26 cellular contexts compared by ENCODE assay signal in genomic region chr7:128400566-128400965, GRCh38. TPM values are rescaled to one million over a fixed set of nuclear protein-coding genes. Genes with fewer than 3 reads are reported as not detected.
DNase-seq lines count a peak whose midpoint lies in the region; ATAC-seq, FAIRE-seq and TF ChIP-seq lines count a peak whose summit lies in the region.
"Had no signal": no experiment of that assay in that cellular context is flagged by ENCODE, and none has a peak within 500 bp of the region (broad histone marks: within the 10 kb centered on the region; RNA-seq: fewer than 3 reads in every experiment).

No MANE protein-coding gene starts in this region.

- no peak overlapping the region for H4K8ac ChIP-seq in neuronal stem cell (ENCODE audit: low read depth, low read length)

- intact Hi-C loops in K562 (cut with micrococcal nuclease) (no loop called here), mammary epithelial cell (cut with micrococcal nuclease) (no loop called here)

- H3K9me1 ChIP-seq in K562 (ENCODE audit: control insufficient read depth, insufficient read depth, low read length) = no peaks in the 10 kb centered on the region

- no peak for TF ChIP-seq CTCF in K562 (IDR thresholded peaks at IDR 0.05 in 2 of 3, conservative IDR thresholded peaks at IDR 0.05 in 1 of 3; ENCODE audit: insufficient read depth in 2 of 3, low read depth in 1 of 3, low read length in 3 of 3)
- no peak for TF ChIP-seq CTCF in mammary epithelial cell (conservative IDR thresholded peaks at IDR 0.05 in 1 of 2, IDR thresholded peaks at IDR 0.05 in 1 of 2; ENCODE audit: extremely low read depth in 1 of 2, insufficient read depth in 1 of 2, low read depth in 1 of 2, low read length in 2 of 2)

- no peak overlapping the region for H3K14ac ChIP-seq in neuronal stem cell (ENCODE audit: low read length)

- no peak for TF ChIP-seq EP300 in K562 (IDR thresholded peaks at IDR 0.05; ENCODE audit: low read length)

- H3K4ac ChIP-seq in neuronal stem cell (ENCODE audit: low read length) = no peak overlapping the region

- WGBS in K562 (ENCODE audit: insufficient coverage, low coverage, missing lambda C conversion rate) = 91% methylated on average over 5 of the region's 5 CpGs
- WGBS in neuronal stem cell (ENCODE audit: extremely low coverage in 2 of 2, insufficient read length in 2 of 2, insufficient replicate concordance in 1 of 2), 2 donors = no CpG with 5 or more reads among the region's 5 CpGs
- 100% methylated on average over 2 of the region's 5 CpGs for WGBS in mammary epithelial cell (ENCODE audit: low coverage, missing lambda C conversion rate)

- TF ChIP-seq RAD21 in K562 (CRISPR knock-in tag; conservative IDR thresholded peaks at IDR 0.05 in 1 of 2, IDR thresholded peaks at IDR 0.05 in 1 of 2) = no peak

- BruUV-seq in K562 (replicated peaks; lab: Mats Ljungman, UMichigan) = no TSS peak
- no TSS peak for BruUV-seq in mammary epithelial cell (replicated peaks; lab: Mats Ljungman, UMichigan)

- no peak for ATAC-seq in K562
- ATAC-seq: A549, GM12878 had no signal

- H3K27me3 ChIP-seq in K562 (ENCODE audit: control insufficient read depth in 2 of 2, insufficient read depth in 2 of 2, low read length in 2 of 2) (no peaks in the 10 kb centered on the region), neuronal stem cell (ENCODE audit: control insufficient read depth in 3 of 3, insufficient read depth in 3 of 3, low read depth in 1 of 3, low read length in 3 of 3) (peaks cover 0 to 11% (median 0%) of the 10 kb centered on the region in 3 experiments), mammary epithelial cell (ENCODE audit: insufficient read depth, low read length) (no peaks in the 10 kb centered on the region)
- H3K27me3 ChIP-seq: BE2C; BLaER1 treated with 17β-estradiol and CSF1 and Interleukin-3, amounts not matched to agents 10 nM and 100 nM had no signal

- no peak overlapping the region for H2BK12ac ChIP-seq in neuronal stem cell (ENCODE audit: low read length)

- no peak overlapping the region for H4K91ac ChIP-seq in neuronal stem cell (ENCODE audit: low read depth, low read length, poor library complexity)

- H3K79me1 ChIP-seq in neuronal stem cell (ENCODE audit: low read depth, low read length) = peaks cover 6% of the 10 kb centered on the region

- H2AFZ ChIP-seq in K562 (ENCODE audit: low read depth, low read length) = no peak overlapping the region
- no peak overlapping the region for H2AFZ ChIP-seq in neuronal stem cell (ENCODE audit: low read length)
- no peak overlapping the region for H2AFZ ChIP-seq in mammary epithelial cell (ENCODE audit: low read depth, low read length)
- H2AFZ ChIP-seq: GM23248 had no signal

- H2BK120ac ChIP-seq in neuronal stem cell (ENCODE audit: low read depth, low read length) = no peak overlapping the region

- H3K4me1 ChIP-seq in K562 (replicated peaks in 1 of 2; ENCODE audit: control insufficient read depth in 2 of 2, insufficient read depth in 2 of 2, low read length in 2 of 2) = peaks cover 18 to 23% of the 10 kb centered on the region in 2 experiments; a peak in 4 of 5 replicates
- peaks cover 11 to 12% of the 10 kb centered on the region in 2 donors for H3K4me1 ChIP-seq in neuronal stem cell (ENCODE audit: control insufficient read depth in 2 of 2, insufficient read depth in 1 of 2, low read depth in 1 of 2, low read length in 2 of 2)
- H3K4me1 ChIP-seq in mammary epithelial cell (ENCODE audit: insufficient read depth, low read length) = peaks cover 15% of the 10 kb centered on the region

- dilution Hi-C loops in mammary epithelial cell (cut with HindIII; ENCODE audit: low sequenced_read_pairs) = no loop called here

- peaks cover 89% of the 10 kb centered on the region for H3K36me3 Mint-ChIP-seq in activated T-cell treated with anti-CD3 and anti-CD28 coated beads, Interleukin-2, amount 50 U/mL, for 24 hours (ENCODE audit: low read depth)

- H3K27me3 Mint-ChIP-seq in activated T-cell treated with anti-CD3 and anti-CD28 coated beads, Interleukin-2, amount 50 U/mL, for 24 hours = no peaks in the 10 kb centered on the region
- H3K27me3 Mint-ChIP-seq: CD4-positive, alpha-beta T cell; CD8-positive, alpha-beta memory T cell had no signal

- no peak overlapping the region for H3K4me3 ChIP-seq in K562
- H3K4me3 ChIP-seq in neuronal stem cell (ENCODE audit: low read length in 2 of 2) = no peak overlapping the region
- H3K4me3 ChIP-seq in mammary epithelial cell (replicated peaks in 1 of 3; ENCODE audit: insufficient read depth in 1 of 3, low read depth in 2 of 3, low read length in 3 of 3) = no peak overlapping the region
- H3K4me3 ChIP-seq: A549; BLaER1 treated with 17β-estradiol and CSF1 and Interleukin-3, amounts not matched to agents 10 nM and 100 nM; GM12878; GM23248 had no signal

- H3K36me3 ChIP-seq in K562 (ENCODE audit: control insufficient read depth, insufficient read depth, low read length) (peaks cover 84% of the 10 kb centered on the region), neuronal stem cell (replicated peaks in 1 of 2; ENCODE audit: control insufficient read depth in 2 of 2, insufficient read depth in 2 of 2, low read length in 2 of 2) (peaks cover 32 to 40% of the 10 kb centered on the region in 2 donors), mammary epithelial cell (ENCODE audit: insufficient read depth, low read length) (peaks cover 30% of the 10 kb centered on the region)

- H3K27ac ChIP-seq in K562 (ENCODE audit: extremely low read depth, low read depth, low read length) (no peak overlapping the region), neuronal stem cell (replicated peaks; ENCODE audit: low read length) (no peak overlapping the region), mammary epithelial cell (ENCODE audit: insufficient read depth, low read depth, low read length) (no peak overlapping the region)
- H3K27ac ChIP-seq: A549; BLaER1 treated with 17β-estradiol and CSF1 and Interleukin-3, amounts not matched to agents 10 nM and 100 nM; GM23248 had no signal

- H3K27ac Mint-ChIP-seq in activated T-cell treated with anti-CD3 and anti-CD28 coated beads, Interleukin-2, amount 50 U/mL, for 24 hours = peak overlapping the region; percentile 18
- H3K27ac Mint-ChIP-seq: CD4-positive, alpha-beta T cell had no signal

- H4K20me1 ChIP-seq in K562 (replicated peaks; ENCODE audit: control insufficient read depth, insufficient read depth, low read length) = peaks cover 5% of the 10 kb centered on the region; the same call in 1 of the 2 replicates
- H4K20me1 ChIP-seq in mammary epithelial cell (ENCODE audit: insufficient read depth, low read length) = no peaks in the 10 kb centered on the region

- H3K9me3 ChIP-seq in K562 (replicated peaks; ENCODE audit: control insufficient read depth, insufficient read depth, low read depth, low read length) = no peaks in the 10 kb centered on the region
- no peaks in the 10 kb centered on the region for H3K9me3 ChIP-seq in neuronal stem cell (replicated peaks in 1 of 2; ENCODE audit: control insufficient read depth in 2 of 2, insufficient read depth in 1 of 2, low read depth in 1 of 2, low read length in 2 of 2)
- no peaks in the 10 kb centered on the region for H3K9me3 ChIP-seq in mammary epithelial cell (replicated peaks; ENCODE audit: insufficient read depth, low read length)
- H3K9me3 ChIP-seq: A549; BE2C; BLaER1 treated with 17β-estradiol and CSF1 and Interleukin-3, amounts not matched to agents 10 nM and 100 nM had no signal

- H3K79me2 ChIP-seq in K562 (ENCODE audit: control insufficient read depth, insufficient read depth, low read length) = peaks cover 22% of the 10 kb centered on the region
- peaks cover 29% of the 10 kb centered on the region for H3K79me2 ChIP-seq in mammary epithelial cell (ENCODE audit: insufficient read depth, low read length)

- in situ Hi-C loops in K562 (cut with MboI) (no loop called here), mammary epithelial cell (cut with MboI; ENCODE audit: low sequenced_read_pairs in 2 of 2) (no loop called here)

- FAIRE-seq in K562 (lab: Jason Lieb, UNC) = no peak
- FAIRE-seq: A549, D721Med, GM12878, GM19239, H1 had no signal

- H3K9me3 Mint-ChIP-seq in activated T-cell treated with anti-CD3 and anti-CD28 coated beads, Interleukin-2, amount 50 U/mL, for 24 hours = no peaks in the 10 kb centered on the region
- H3K9me3 Mint-ChIP-seq: CD14-positive monocyte; CD4-positive, alpha-beta T cell; CD8-positive, alpha-beta memory T cell had no signal

- H3K23ac ChIP-seq in neuronal stem cell (ENCODE audit: low read depth, low read length, poor library complexity) = no peak overlapping the region

- DNase-seq in activated T-cell treated with anti-CD3 and anti-CD28 coated beads, Interleukin-2, amount 50 U/mL, for 24 hours = no peak
- DNase-seq in activated T-cell treated with anti-CD3 and anti-CD28 coated beads, Interleukin-2, amount 50 U/mL, for 1 hour = no peak
- no peak for DNase-seq in K562 (ENCODE audit: extremely low read depth in 1 of 4, low spot score in 3 of 4)
- no peak for DNase-seq in neuronal stem cell (ENCODE audit: low spot score)
- no peak for DNase-seq in HPDE6-E6E7 (ENCODE audit: extremely low spot score)
- no peak for DNase-seq in mammary epithelial cell
- DNase-seq: 8988T; ACHN; AML-193; BE2C; CD4-positive, alpha-beta T cell; CD8-positive, alpha-beta memory T cell; DMS 273 treated with DMSO at 0.1 percent for 48 hours; DMS79; EL; GDM1; GM23248; H7; HCEC 1CT had no signal

- TF ChIP-seq POLR2A in K562 (conservative IDR thresholded peaks at IDR 0.05) = no peak

- CTCF ChIA-PET in K562 (lab: Yijun Ruan, JAX; ENCODE audit: low intra/inter-chr PET ratio) = interaction anchor here (8.2 kb wide), 1 partner anchor 25 kb away, joined by 134 read pairs; no protein-coding TSS in a partner anchor
- CTCF ChIA-PET in mammary epithelial cell (lab: Charles Lee; ENCODE audit: low non-redundant PET) = no interaction called here

- H3K4me3 Mint-ChIP-seq in activated T-cell treated with anti-CD3 and anti-CD28 coated beads, Interleukin-2, amount 50 U/mL, for 24 hours = no peak overlapping the region
- H3K4me3 Mint-ChIP-seq: CD14-positive monocyte; CD4-positive, alpha-beta T cell had no signal

- H2BK15ac ChIP-seq in neuronal stem cell (ENCODE audit: low read length) = no peak overlapping the region

- no peak overlapping the region for H2BK5ac ChIP-seq in neuronal stem cell (ENCODE audit: low read length)

- no peak overlapping the region for H3K18ac ChIP-seq in neuronal stem cell (ENCODE audit: low read length)

- H3K9ac ChIP-seq in K562 (ENCODE audit: insufficient read depth in 1 of 2, low read depth in 2 of 2, low read length in 2 of 2) (peak overlapping the region in 1 of 2 experiments; percentile 5; a peak in 1 of 4 replicates), neuronal stem cell (ENCODE audit: low read depth, low read length, poor library complexity) (peak overlapping the region; percentile 1), mammary epithelial cell (ENCODE audit: insufficient read depth, low read length) (no peak overlapping the region)
- H3K9ac ChIP-seq: GM23248 had no signal

- H2AK5ac ChIP-seq in neuronal stem cell (ENCODE audit: low read depth, low read length) = no peak overlapping the region

- peaks cover 25% of the 10 kb centered on the region for H3K4me1 Mint-ChIP-seq in activated T-cell treated with anti-CD3 and anti-CD28 coated beads, Interleukin-2, amount 50 U/mL, for 24 hours (ENCODE audit: low read depth)

- POLR2A ChIA-PET in K562 (lab: Yijun Ruan, JAX) = interaction anchor here (0.7 kb wide), 1 partner anchor 9 kb away, joined by 3 read pairs; the partner anchor contains the start of gene IMPDH1

- H3K4me2 ChIP-seq in K562 (ENCODE audit: insufficient read depth, low read length) = no peak overlapping the region
- H3K4me2 ChIP-seq in neuronal stem cell (ENCODE audit: insufficient read depth, low read length, poor library complexity, severe bottlenecking) = no peak overlapping the region
- H3K4me2 ChIP-seq in mammary epithelial cell (ENCODE audit: insufficient read depth, low read depth, low read length) = no peak overlapping the region
- H3K4me2 ChIP-seq: A549; BLaER1 treated with 17β-estradiol and CSF1 and Interleukin-3, amounts not matched to agents 10 nM and 100 nM had no signal

RNA-seq across cellular contexts. Expression of gene IMPDH1, which starts 9.2 kb away (rescaled TPM):
- total RNA-seq in K562 (2011; cell fraction: chromatin; rRNA removed; ENCODE audit: low replicate concordance) = 140 and 407 TPM in 2 replicates
- total RNA-seq in K562 (2011; cell fraction: nucleolus; rRNA removed) = 199 and 212 TPM in 2 replicates
- 141 and 147 TPM in 2 replicates for total RNA-seq in K562 (2011; cell fraction: nucleoplasm; rRNA removed)
- total RNA-seq in K562 (2014; rRNA removed) = 86.8 and 118 TPM in 2 replicates
- 29.0 and 42.9 TPM in 2 replicates for total RNA-seq in K562 (2014; rRNA removed; fragmentation: Illumina TruSeq; extraction: Trizol)
- total RNA-seq in K562 (2015; rRNA removed; fragmentation: Illumina TruSeq; extraction: Trizol) = 60.6 and 64.3 TPM in 2 replicates
- 118 TPM in 2 replicates for total RNA-seq in K562 (2021)
- 54.9 and 72.4 TPM in 2 replicates for polyA plus RNA-seq in K562 (2011; rRNA removed)
- polyA plus RNA-seq in K562 (2011; cell fraction: cytosol; rRNA removed) = 54.0 and 156 TPM in 2 replicates
- polyA plus RNA-seq in K562 (2011; cell fraction: nucleus; rRNA removed) = 208 and 316 TPM in 2 replicates
- 79.3 and 81.1 TPM in 2 replicates for polyA plus RNA-seq in K562 (2012)
- 59.8 and 76.3 TPM in 2 replicates for polyA plus RNA-seq in K562 (2014; fragmentation: Illumina TruSeq; extraction: Trizol)
- polyA plus RNA-seq in K562 (2014; fragmentation: Nextera tagmentation; extraction: Ambion mirVana) = 1 to 10 TPM in 1 of 2 experiments, under 1 TPM in 1; 0.80 to 2.1 TPM
- 84.7 and 89.0 TPM in 2 replicates for polyA plus RNA-seq in K562 (2014; rRNA removed)
- polyA minus RNA-seq in K562 (2011; rRNA and poly(A)+ RNA removed) = 24.1 and 78.3 TPM in 2 replicates
- polyA minus RNA-seq in K562 (2011; cell fraction: cytosol; rRNA and poly(A)+ RNA removed) = 48.6 and 69.1 TPM in 2 replicates
- polyA minus RNA-seq in K562 (2011; cell fraction: nucleus; rRNA and poly(A)+ RNA removed) = 81.0 and 88.0 TPM in 2 replicates
- polyA plus RNA-seq in neuronal stem cell (2013, experiment 1 of 2) = 39.6 TPM
- polyA plus RNA-seq in neuronal stem cell (2013, experiment 2 of 2) = 38.1 TPM
- total RNA-seq in mammary epithelial cell = 10 to 100 TPM; 50.5 to 92.3 TPM
- polyA plus RNA-seq in mammary epithelial cell = 70.6 TPM
- 144 TPM for polyA minus RNA-seq in mammary epithelial cell

RNA-seq across cellular contexts. Expression of gene PRRT4, which starts 39.1 kb away (rescaled TPM):
- 0.16 TPM in 1 of 2 replicates, not detected in the other for total RNA-seq in K562 (2011; cell fraction: chromatin; rRNA removed; ENCODE audit: low replicate concordance)
- total RNA-seq in K562 (2011; cell fraction: nucleolus; rRNA removed) = not detected in 2 replicates
- not detected in 2 replicates for total RNA-seq in K562 (2011; cell fraction: nucleoplasm; rRNA removed)
- total RNA-seq in K562 (2014; rRNA removed) (0.04 TPM in 1 of 2 replicates, not detected in the other), K562 (2014; rRNA removed; fragmentation: Illumina TruSeq; extraction: Trizol) (not detected in 2 replicates), K562 (2015; rRNA removed; fragmentation: Illumina TruSeq; extraction: Trizol) (not detected in 2 replicates), K562 (2021) (not detected in 2 replicates), mammary epithelial cell (under 1 TPM; 0.17 to 0.47 TPM)
- polyA plus RNA-seq in K562 (2011; rRNA removed) (0.09 TPM in 1 of 2 replicates, not detected in the other), K562 (2014; fragmentation: Illumina TruSeq; extraction: Trizol) (not detected in 2 replicates), K562 (2014; fragmentation: Nextera tagmentation; extraction: Ambion mirVana) (not detected), K562 (2014; rRNA removed) (not detected in 2 replicates), mammary epithelial cell (0.26 TPM)
- 0.09 and 0.19 TPM in 2 replicates for polyA plus RNA-seq in K562 (2011; cell fraction: cytosol; rRNA removed)
- polyA plus RNA-seq in K562 (2011; cell fraction: nucleus; rRNA removed) = 0.24 and 0.48 TPM in 2 replicates
- polyA plus RNA-seq in K562 (2012) = not detected in 2 replicates
- not detected in 2 replicates for polyA minus RNA-seq in K562 (2011; rRNA and poly(A)+ RNA removed)
- polyA minus RNA-seq in K562 (2011; cell fraction: cytosol; rRNA and poly(A)+ RNA removed) = not detected in 2 replicates
- polyA minus RNA-seq in K562 (2011; cell fraction: nucleus; rRNA and poly(A)+ RNA removed) = not detected in 2 replicates
- 1.2 TPM for polyA plus RNA-seq in neuronal stem cell (2013, experiment 1 of 2)
- polyA plus RNA-seq in neuronal stem cell (2013, experiment 2 of 2) = 1.4 TPM
- not detected for polyA minus RNA-seq in mammary epithelial cell
- total RNA-seq: GM12878, GM23248 had no signal
- polyA plus RNA-seq: CD14-positive monocyte, GM12878, GM23248 had no signal

RNA-seq across cellular contexts. Expression of gene HILPDA, which starts 55.1 kb away (rescaled TPM):
- total RNA-seq in K562 (2011; cell fraction: chromatin; rRNA removed; ENCODE audit: low replicate concordance) = 42.5 and 74.9 TPM in 2 replicates
- total RNA-seq in K562 (2011; cell fraction: nucleolus; rRNA removed) = 69.3 and 79.4 TPM in 2 replicates
- total RNA-seq in K562 (2011; cell fraction: nucleoplasm; rRNA removed) = 70.7 and 78.6 TPM in 2 replicates
- total RNA-seq in K562 (2014; rRNA removed) = 8.3 and 14.2 TPM in 2 replicates
- 14.5 and 16.7 TPM in 2 replicates for total RNA-seq in K562 (2014; rRNA removed; fragmentation: Illumina TruSeq; extraction: Trizol)
- 23.0 and 23.5 TPM in 2 replicates for total RNA-seq in K562 (2015; rRNA removed; fragmentation: Illumina TruSeq; extraction: Trizol)
- 10.5 and 10.7 TPM in 2 replicates for total RNA-seq in K562 (2021)
- 71.8 and 102 TPM in 2 replicates for polyA plus RNA-seq in K562 (2011; rRNA removed)
- 68.1 and 117 TPM in 2 replicates for polyA plus RNA-seq in K562 (2011; cell fraction: cytosol; rRNA removed)
- 37.3 and 64.2 TPM in 2 replicates for polyA plus RNA-seq in K562 (2011; cell fraction: nucleus; rRNA removed)
- 13.2 and 14.2 TPM in 2 replicates for polyA plus RNA-seq in K562 (2012)
- polyA plus RNA-seq in K562 (2014; fragmentation: Illumina TruSeq; extraction: Trizol) = 18.9 and 26.0 TPM in 2 replicates
- 10 to 100 TPM; 28.6 to 40.5 TPM for polyA plus RNA-seq in K562 (2014; fragmentation: Nextera tagmentation; extraction: Ambion mirVana)
- polyA plus RNA-seq in K562 (2014; rRNA removed) = 16.4 and 25.5 TPM in 2 replicates
- polyA minus RNA-seq in K562 (2011; rRNA and poly(A)+ RNA removed) = 29.9 and 51.9 TPM in 2 replicates
- polyA minus RNA-seq in K562 (2011; cell fraction: cytosol; rRNA and poly(A)+ RNA removed) = 11.6 and 15.9 TPM in 2 replicates
- polyA minus RNA-seq in K562 (2011; cell fraction: nucleus; rRNA and poly(A)+ RNA removed) = 19.5 and 63.9 TPM in 2 replicates
- 45.8 TPM for polyA plus RNA-seq in neuronal stem cell (2013, experiment 1 of 2)
- polyA plus RNA-seq in neuronal stem cell (2013, experiment 2 of 2) = 43.6 TPM
- 10 to 100 TPM in 1 of 2 donors, 1 to 10 TPM in 1; 9.7 to 10.0 TPM for total RNA-seq in mammary epithelial cell
- 29.1 TPM for polyA plus RNA-seq in mammary epithelial cell
- polyA minus RNA-seq in mammary epithelial cell = 33.9 TPM

RNA-seq across cellular contexts. Expression of gene RBM28, which starts 56.9 kb away (rescaled TPM):
- 118 and 308 TPM in 2 replicates for total RNA-seq in K562 (2011; cell fraction: chromatin; rRNA removed; ENCODE audit: low replicate concordance)
- 64.4 and 65.7 TPM in 2 replicates for total RNA-seq in K562 (2011; cell fraction: nucleolus; rRNA removed)
- total RNA-seq in K562 (2011; cell fraction: nucleoplasm; rRNA removed) = 89.0 and 98.2 TPM in 2 replicates
- 123 and 127 TPM in 2 replicates for total RNA-seq in K562 (2014; rRNA removed)
- total RNA-seq in K562 (2014; rRNA removed; fragmentation: Illumina TruSeq; extraction: Trizol) = 138 and 165 TPM in 2 replicates
- 128 and 141 TPM in 2 replicates for total RNA-seq in K562 (2015; rRNA removed; fragmentation: Illumina TruSeq; extraction: Trizol)
- 146 and 157 TPM in 2 replicates for total RNA-seq in K562 (2021)
- polyA plus RNA-seq in K562 (2011; rRNA removed) = 74.9 and 112 TPM in 2 replicates
- polyA plus RNA-seq in K562 (2011; cell fraction: cytosol; rRNA removed) = 24.3 and 28.4 TPM in 2 replicates
- polyA plus RNA-seq in K562 (2011; cell fraction: nucleus; rRNA removed) = 226 and 227 TPM in 2 replicates
- polyA plus RNA-seq in K562 (2012) = 70.1 and 117 TPM in 2 replicates
- 133 and 148 TPM in 2 replicates for polyA plus RNA-seq in K562 (2014; fragmentation: Illumina TruSeq; extraction: Trizol)
- 100 to 1,000 TPM in 1 of 2 experiments, 10 to 100 TPM in 1; 65.8 to 122 TPM for polyA plus RNA-seq in K562 (2014; fragmentation: Nextera tagmentation; extraction: Ambion mirVana)
- polyA plus RNA-seq in K562 (2014; rRNA removed) = 139 and 213 TPM in 2 replicates
- polyA minus RNA-seq in K562 (2011; rRNA and poly(A)+ RNA removed) = 67.2 and 67.5 TPM in 2 replicates
- polyA minus RNA-seq in K562 (2011; cell fraction: cytosol; rRNA and poly(A)+ RNA removed) = 37.2 and 38.0 TPM in 2 replicates
- 31.8 and 54.4 TPM in 2 replicates for polyA minus RNA-seq in K562 (2011; cell fraction: nucleus; rRNA and poly(A)+ RNA removed)
- 28.9 TPM for polyA plus RNA-seq in neuronal stem cell (2013, experiment 1 of 2)
- polyA plus RNA-seq in neuronal stem cell (2013, experiment 2 of 2) = 28.7 TPM
- total RNA-seq in mammary epithelial cell = 10 to 100 TPM; 10.7 to 46.9 TPM
- polyA plus RNA-seq in mammary epithelial cell = 20.8 TPM
- polyA minus RNA-seq in mammary epithelial cell = 6.0 TPM
